Comparison of ENCODE assay signal across 8 cellular contexts in genomic region chr20:62640870-62641748, GRCh38. TPM values are rescaled to one million over a fixed set of nuclear protein-coding genes. Genes with fewer than 3 reads are reported as not detected.
DNase-seq lines count a peak whose midpoint lies in the region; ATAC-seq and TF ChIP-seq lines count a peak whose summit lies in the region.

No MANE protein-coding gene starts in this region.

- no peak for TF ChIP-seq CTCF in DND-41 (IDR thresholded peaks at IDR 0.05; ENCODE audit: borderline replicate concordance, extremely low read depth, low read length, poor library complexity, severe bottlenecking)
- TF ChIP-seq CTCF in MCF 10A (IDR thresholded peaks at IDR 0.05; ENCODE audit: unreplicated experiment): no peak
- no peak for TF ChIP-seq CTCF in neural progenitor cell (IDR thresholded peaks at IDR 0.05)

- H3K4me3 Mint-ChIP-seq in MCF 10A (ENCODE audit: unreplicated experiment) (peak overlapping the region; percentile 72), neural progenitor cell (peak overlapping the region; percentile 81)

- H3K27ac Mint-ChIP-seq in MCF 10A (ENCODE audit: low read depth, unreplicated experiment): no peak overlapping the region
- H3K27ac Mint-ChIP-seq in neural progenitor cell: no peak overlapping the region

- no peaks in the 10 kb centered on the region for H3K9me3 Mint-ChIP-seq in MCF 10A (ENCODE audit: unreplicated experiment)
- no peaks in the 10 kb centered on the region for H3K9me3 Mint-ChIP-seq in neural progenitor cell

- H3K36me3 Mint-ChIP-seq in MCF 10A (ENCODE audit: insufficient read depth, unreplicated experiment) (no peaks in the 10 kb centered on the region), neural progenitor cell (no peaks in the 10 kb centered on the region)

- H4K20me1 ChIP-seq in DND-41 (ENCODE audit: insufficient read depth, low read length) (peaks cover 32% of the 10 kb centered on the region), neural progenitor cell (ENCODE audit: low read depth) (peaks cover 25% of the 10 kb centered on the region)

- H2AFZ ChIP-seq in DND-41 (ENCODE audit: low read depth, low read length): peak overlapping the region; percentile 97
- H2AFZ ChIP-seq in neural progenitor cell (replicated peaks): no peak overlapping the region

- no TSS peak for BruUV-seq in MCF 10A (replicated peaks; lab: Mats Ljungman, UMichigan)

- H3K4me3 ChIP-seq in DND-41 (ENCODE audit: low read depth in 1 of 2, low read length in 2 of 2) (peak overlapping the region in 1 of 2 experiments; percentile 86; a peak in 2 of 4 replicates), neural progenitor cell (peak overlapping the region; percentile 64)

- H3K4me1 Mint-ChIP-seq in MCF 10A (ENCODE audit: insufficient read depth, unreplicated experiment): no peaks in the 10 kb centered on the region
- H3K4me1 Mint-ChIP-seq in neural progenitor cell: peaks cover 12% of the 10 kb centered on the region

- H3K79me2 ChIP-seq in DND-41 (ENCODE audit: insufficient read depth, low read length) (peaks cover 38% of the 10 kb centered on the region), neural progenitor cell (ENCODE audit: low read depth) (no peaks in the 10 kb centered on the region)

- peak overlapping the region; percentile 77 for H3K9ac ChIP-seq in DND-41 (ENCODE audit: low read depth, low read length)
- H3K9ac ChIP-seq in neural progenitor cell: no peak overlapping the region

- H3K27me3 ChIP-seq in DND-41 (ENCODE audit: insufficient read depth, low read length, poor library complexity): peaks cover 34% of the 10 kb centered on the region
- H3K27me3 ChIP-seq in neural progenitor cell: peaks cover 95% of the 10 kb centered on the region

- H3K36me3 ChIP-seq in DND-41 (ENCODE audit: insufficient read depth, low read length): peaks cover 7% of the 10 kb centered on the region; the same call in 1 of the 2 replicates
- H3K36me3 ChIP-seq in KOPT-K1 (ENCODE audit: insufficient read depth, low read length): peaks cover 24% of the 10 kb centered on the region; the same call in 1 of the 2 replicates
- no peaks in the 10 kb centered on the region for H3K36me3 ChIP-seq in neural progenitor cell

- intact Hi-C loops in MCF 10A (cut with micrococcal nuclease): no loop called here

- no peak for DNase-seq in DND-41
- no peak for DNase-seq in MCF 10A (ENCODE audit: unreplicated experiment)
- no peak for DNase-seq in neural progenitor cell (ENCODE audit: low spot score)
- DNase-seq in glomerular visceral epithelial cell (ENCODE audit: extremely low spot score): no peak
- DNase-seq in HPDE6-E6E7 (ENCODE audit: extremely low spot score): no peak
- no peak for DNase-seq in NCI-H774 (lab: John Stamatoyannopoulos, UW)
- no peak for DNase-seq in NCI-H1092 (lab: John Stamatoyannopoulos, UW)

- H3K4me1 ChIP-seq in DND-41 (ENCODE audit: insufficient read depth, low read length) (peaks cover 28% of the 10 kb centered on the region), neural progenitor cell (peaks cover 15% of the 10 kb centered on the region)

- H3K4me2 ChIP-seq in DND-41 (ENCODE audit: insufficient read depth, low read length): peak overlapping the region; percentile 98
- peak overlapping the region; percentile 98 for H3K4me2 ChIP-seq in neural progenitor cell

- POLR2A ChIA-PET in MCF 10A (lab: Yijun Ruan, JAX): interaction anchor here (0.6 to 4.6 kb wide), 14 partner anchors 8 to 382 kb away, joined by 3 to 100 read pairs (median 5); no protein-coding TSS in a partner anchor

- CTCF ChIA-PET in MCF 10A (lab: Yijun Ruan, JAX): interaction anchor here (0.5 to 3.0 kb wide), 6 partner anchors 9 to 168 kb away, joined by 3 to 13 read pairs (median 5); no protein-coding TSS in a partner anchor

- H3K27me3 Mint-ChIP-seq in MCF 10A (ENCODE audit: insufficient read depth, unreplicated experiment): no peaks in the 10 kb centered on the region
- peaks cover 37% of the 10 kb centered on the region for H3K27me3 Mint-ChIP-seq in neural progenitor cell (ENCODE audit: insufficient read depth, low read depth)

- H3F3A ChIP-seq in neural progenitor cell (ENCODE audit: low read depth): peaks cover 10% of the 10 kb centered on the region

- H3K9me3 ChIP-seq in DND-41 (ENCODE audit: insufficient read depth, low read length, severe bottlenecking): no peaks in the 10 kb centered on the region
- H3K9me3 ChIP-seq in KOPT-K1 (ENCODE audit: insufficient read depth, low read length, poor library complexity, severe bottlenecking): no peaks in the 10 kb centered on the region
- H3K9me3 ChIP-seq in neural progenitor cell (ENCODE audit: low read depth): no peaks in the 10 kb centered on the region

- H3K27ac ChIP-seq in DND-41 (ENCODE audit: low read length): no peak overlapping the region
- peak overlapping the region; percentile 85 for H3K27ac ChIP-seq in KOPT-K1 (ENCODE audit: low read depth, low read length, poor library complexity, severe bottlenecking)
- no peak overlapping the region for H3K27ac ChIP-seq in neural progenitor cell

- no peak for ATAC-seq in DND-41 (ENCODE audit: insufficient read depth, low read depth)

RNA-seq across cellular contexts. Expression of gene SLCO4A1, which starts 1.2 kb away (rescaled TPM):
- total RNA-seq in MCF 10A (2022): 23.8 and 27.0 TPM in 2 replicates
- total RNA-seq in neural progenitor cell (ENCODE audit: low replicate concordance): 0.88 and 3.1 TPM in 2 replicates
